In the genomic region with DNA sequence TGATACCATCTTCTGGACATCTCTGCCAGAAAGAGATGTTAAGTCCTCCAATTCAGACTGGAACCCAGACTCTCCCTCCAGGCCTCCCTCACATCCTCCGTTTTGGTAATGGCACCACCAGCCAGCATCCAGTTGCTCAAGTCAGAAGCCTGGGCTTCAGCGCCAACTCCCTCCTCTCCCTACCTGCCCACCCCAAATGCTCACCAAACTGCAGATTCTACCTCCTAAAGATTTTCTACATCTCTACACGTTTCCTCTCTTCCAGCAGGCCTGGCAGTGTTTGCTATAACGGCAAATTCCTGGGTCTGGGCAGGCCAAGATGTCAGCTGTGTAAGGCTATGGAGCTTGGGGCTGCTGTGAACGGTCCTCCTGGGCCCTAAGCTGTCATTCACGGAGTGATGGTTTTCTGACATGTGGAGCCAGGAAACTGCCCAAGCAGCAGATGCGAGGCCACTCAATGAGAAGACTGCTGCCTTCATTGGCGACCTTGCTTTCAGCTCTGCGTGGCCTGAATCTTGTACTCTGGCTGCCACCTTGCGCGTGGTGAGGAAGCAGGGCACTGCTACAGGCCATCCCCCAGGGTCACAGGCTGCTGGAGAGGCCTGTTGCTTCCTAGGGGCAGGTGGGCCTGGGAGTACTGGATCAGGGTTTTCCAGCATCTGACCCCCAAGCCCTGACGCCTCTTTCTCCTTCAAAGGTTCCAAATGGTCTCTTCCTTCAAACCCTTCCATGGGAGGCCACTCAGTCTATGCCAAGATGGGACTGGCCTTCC, we compare ENCODE assay signal across 1 cellular context.
TF ChIP-seq lines count a peak whose summit lies in the region.

No MANE protein-coding gene starts in this region.

TF ChIP-seq in HepG2, 621 proteins besides CTCF, POLR2A, EP300 and RAD21 (continued from another document):
- TF ChIP-seq SRY (CRISPR knock-in tag; IDR thresholded peaks at IDR 0.05) (0 out of 2 replicates have a peak, but pooled peaks have one; percentile 16), ZBTB1 (CRISPR knock-in tag; IDR thresholded peaks at IDR 0.05; ENCODE audit: borderline replicate concordance) (no peak), ZSCAN20 (CRISPR knock-in tag; IDR thresholded peaks at IDR 0.05; ENCODE audit: borderline replicate concordance) (no peak), KLF13 (CRISPR knock-in tag; IDR thresholded peaks at IDR 0.05) (peak; percentile 80; the same call in 1 of the 2 replicates), DRAP1 (CRISPR knock-in tag; IDR thresholded peaks at IDR 0.05) (peak; percentile 2; the same call in 1 of the 2 replicates), NFE2 (CRISPR knock-in tag; IDR thresholded peaks at IDR 0.05) (no peak), PRMT3 (CRISPR knock-in tag; IDR thresholded peaks at IDR 0.05; ENCODE audit: borderline replicate concordance, low read depth) (no peak), ZBTB7B (CRISPR knock-in tag; IDR thresholded peaks at IDR 0.05) (no peak; the same call in none of the 2 replicates), ZBTB38 (CRISPR knock-in tag; IDR thresholded peaks at IDR 0.05) (peak; percentile 76; the same call in 1 of the 2 replicates), ZBTB37 (CRISPR knock-in tag; IDR thresholded peaks at IDR 0.05) (0 out of 2 replicates have a peak, but pooled peaks have one; percentile 37), NFYB (CRISPR knock-in tag; IDR thresholded peaks at IDR 0.05) (0 out of 2 replicates have a peak, but pooled peaks have one; percentile 6), FOXJ3 (CRISPR knock-in tag; IDR thresholded peaks at IDR 0.05; ENCODE audit: borderline replicate concordance) (no peak), ZNF329 (CRISPR knock-in tag; IDR thresholded peaks at IDR 0.05; ENCODE audit: low read depth) (no peak), SMARCE1 (IDR thresholded peaks at IDR 0.05; ENCODE audit: borderline replicate concordance) (no peak), XRCC5 (optimal IDR thresholded peaks at IDR 0.05; ENCODE audit: low read length) (peak; percentile 10), SPEN (CRISPR knock-in tag; IDR thresholded peaks at IDR 0.05; ENCODE audit: low read depth) (no peak), FOXC1 (CRISPR knock-in tag; IDR thresholded peaks at IDR 0.05; ENCODE audit: borderline replicate concordance) (no peak), ZNF501 (CRISPR knock-in tag; IDR thresholded peaks at IDR 0.05) (0 out of 2 replicates have a peak, but pooled peaks have one; percentile 59), RXRB (CRISPR knock-in tag; IDR thresholded peaks at IDR 0.05; ENCODE audit: borderline replicate concordance) (no peak), YEATS4 (CRISPR knock-in tag; IDR thresholded peaks at IDR 0.05; ENCODE audit: borderline replicate concordance) (peak; percentile 12; the same call in 1 of the 2 replicates), AHDC1 (CRISPR knock-in tag; IDR thresholded peaks at IDR 0.05; ENCODE audit: borderline replicate concordance) (no peak), TRIM24 (CRISPR knock-in tag; IDR thresholded peaks at IDR 0.05) (no peak), ZNF788 (CRISPR knock-in tag; IDR thresholded peaks at IDR 0.05; ENCODE audit: borderline replicate concordance) (peak; percentile 4; the same call in 1 of the 2 replicates), DNMT1 (CRISPR knock-in tag; IDR thresholded peaks at IDR 0.05) (0 out of 2 replicates have a peak, but pooled peaks have one; percentile 50), ZNF296 (CRISPR knock-in tag; conservative IDR thresholded peaks at IDR 0.05) (no peak), ATRX (CRISPR knock-in tag; IDR thresholded peaks at IDR 0.05; ENCODE audit: borderline replicate concordance) (no peak), RXRA (CRISPR knock-in tag; IDR thresholded peaks at IDR 0.05) (no peak), MAZ (IDR thresholded peaks at IDR 0.05; ENCODE audit: borderline replicate concordance, low read depth, low read length) (no peak), MAZ (CRISPR knock-in tag; IDR thresholded peaks at IDR 0.05; ENCODE audit: low read depth) (no peak), KLF16 (CRISPR knock-in tag; IDR thresholded peaks at IDR 0.05) (no peak), PAWR (CRISPR knock-in tag; IDR thresholded peaks at IDR 0.05; ENCODE audit: borderline replicate concordance) (no peak), ZNF234 (CRISPR knock-in tag; conservative IDR thresholded peaks at IDR 0.05) (no peak)
- TF ChIP-seq, protein P1, sequence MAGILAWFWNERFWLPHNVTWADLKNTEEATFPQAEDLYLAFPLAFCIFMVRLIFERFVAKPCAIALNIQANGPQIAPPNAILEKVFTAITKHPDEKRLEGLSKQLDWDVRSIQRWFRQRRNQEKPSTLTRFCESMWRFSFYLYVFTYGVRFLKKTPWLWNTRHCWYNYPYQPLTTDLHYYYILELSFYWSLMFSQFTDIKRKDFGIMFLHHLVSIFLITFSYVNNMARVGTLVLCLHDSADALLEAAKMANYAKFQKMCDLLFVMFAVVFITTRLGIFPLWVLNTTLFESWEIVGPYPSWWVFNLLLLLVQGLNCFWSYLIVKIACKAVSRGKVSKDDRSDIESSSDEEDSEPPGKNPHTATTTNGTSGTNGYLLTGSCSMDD (CRISPR knock-in tag; IDR thresholded peaks at IDR 0.05) = no peak
- TF ChIP-seq, protein P2, sequence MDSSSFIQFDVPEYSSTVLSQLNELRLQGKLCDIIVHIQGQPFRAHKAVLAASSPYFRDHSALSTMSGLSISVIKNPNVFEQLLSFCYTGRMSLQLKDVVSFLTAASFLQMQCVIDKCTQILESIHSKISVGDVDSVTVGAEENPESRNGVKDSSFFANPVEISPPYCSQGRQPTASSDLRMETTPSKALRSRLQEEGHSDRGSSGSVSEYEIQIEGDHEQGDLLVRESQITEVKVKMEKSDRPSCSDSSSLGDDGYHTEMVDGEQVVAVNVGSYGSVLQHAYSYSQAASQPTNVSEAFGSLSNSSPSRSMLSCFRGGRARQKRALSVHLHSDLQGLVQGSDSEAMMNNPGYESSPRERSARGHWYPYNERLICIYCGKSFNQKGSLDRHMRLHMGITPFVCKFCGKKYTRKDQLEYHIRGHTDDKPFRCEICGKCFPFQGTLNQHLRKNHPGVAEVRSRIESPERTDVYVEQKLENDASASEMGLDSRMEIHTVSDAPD (CRISPR knock-in tag; IDR thresholded peaks at IDR 0.05) = 0 out of 2 replicates have a peak, but pooled peaks have one; percentile 21
- TF ChIP-seq, protein P3, sequence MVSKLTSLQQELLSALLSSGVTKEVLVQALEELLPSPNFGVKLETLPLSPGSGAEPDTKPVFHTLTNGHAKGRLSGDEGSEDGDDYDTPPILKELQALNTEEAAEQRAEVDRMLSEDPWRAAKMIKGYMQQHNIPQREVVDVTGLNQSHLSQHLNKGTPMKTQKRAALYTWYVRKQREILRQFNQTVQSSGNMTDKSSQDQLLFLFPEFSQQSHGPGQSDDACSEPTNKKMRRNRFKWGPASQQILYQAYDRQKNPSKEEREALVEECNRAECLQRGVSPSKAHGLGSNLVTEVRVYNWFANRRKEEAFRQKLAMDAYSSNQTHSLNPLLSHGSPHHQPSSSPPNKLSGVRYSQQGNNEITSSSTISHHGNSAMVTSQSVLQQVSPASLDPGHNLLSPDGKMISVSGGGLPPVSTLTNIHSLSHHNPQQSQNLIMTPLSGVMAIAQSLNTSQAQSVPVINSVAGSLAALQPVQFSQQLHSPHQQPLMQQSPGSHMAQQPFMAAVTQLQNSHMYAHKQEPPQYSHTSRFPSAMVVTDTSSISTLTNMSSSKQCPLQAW (CRISPR knock-in tag; IDR thresholded peaks at IDR 0.05) = peak; percentile 24; the same call in 1 of the 2 replicates
- TF ChIP-seq, protein P4, sequence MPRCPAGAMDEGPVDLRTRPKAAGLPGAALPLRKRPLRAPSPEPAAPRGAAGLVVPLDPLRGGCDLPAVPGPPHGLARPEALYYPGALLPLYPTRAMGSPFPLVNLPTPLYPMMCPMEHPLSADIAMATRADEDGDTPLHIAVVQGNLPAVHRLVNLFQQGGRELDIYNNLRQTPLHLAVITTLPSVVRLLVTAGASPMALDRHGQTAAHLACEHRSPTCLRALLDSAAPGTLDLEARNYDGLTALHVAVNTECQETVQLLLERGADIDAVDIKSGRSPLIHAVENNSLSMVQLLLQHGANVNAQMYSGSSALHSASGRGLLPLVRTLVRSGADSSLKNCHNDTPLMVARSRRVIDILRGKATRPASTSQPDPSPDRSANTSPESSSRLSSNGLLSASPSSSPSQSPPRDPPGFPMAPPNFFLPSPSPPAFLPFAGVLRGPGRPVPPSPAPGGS (CRISPR knock-in tag; IDR thresholded peaks at IDR 0.05) = no peak
